Comparison of ENCODE assay signal across 8 cellular contexts in the genomic region with DNA sequence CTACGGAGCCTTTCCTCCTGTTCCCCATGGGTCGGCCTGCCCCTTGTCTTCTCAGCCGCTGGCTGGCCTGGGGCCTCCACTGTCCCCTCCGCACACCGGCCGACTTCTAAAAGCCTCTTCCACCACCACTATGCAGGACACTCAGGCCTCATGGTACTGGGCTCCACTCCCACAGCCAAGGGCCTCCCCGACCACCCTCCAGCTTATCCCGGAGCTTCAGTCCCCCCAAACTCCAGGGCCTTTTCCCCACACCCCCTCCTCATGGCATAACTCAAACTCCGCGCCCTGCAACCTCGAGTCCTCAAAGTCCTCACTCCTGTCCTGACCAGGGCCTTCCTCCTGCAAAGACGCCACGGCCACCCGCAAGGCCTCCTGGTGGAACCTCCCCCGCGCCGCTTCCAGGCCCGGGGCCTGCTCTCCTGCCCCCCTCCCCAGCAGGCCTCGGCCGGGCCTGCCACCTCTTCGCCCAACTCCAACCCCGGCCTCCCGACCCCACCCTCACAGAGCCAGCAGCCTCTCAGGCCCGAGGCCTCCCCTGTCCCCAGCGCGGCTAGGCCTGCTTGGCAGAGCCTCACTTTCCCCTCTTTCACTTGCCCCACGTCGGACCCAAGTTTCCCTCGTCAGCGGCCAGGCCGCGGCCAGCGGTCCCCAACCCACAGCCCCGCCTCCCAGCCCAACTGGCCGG. TPM values are rescaled to one million over a fixed set of nuclear protein-coding genes. Genes with fewer than 3 reads are reported as not detected.
DNase-seq lines count a peak whose midpoint lies in the region; ATAC-seq and TF ChIP-seq lines count a peak whose summit lies in the region.

No MANE protein-coding gene starts in this region.

- no peaks in the 10 kb centered on the region for H3K9me3 Mint-ChIP-seq in CD8-positive, alpha-beta T cell
- H3K9me3 Mint-ChIP-seq in HFFc6, result no peaks in the 10 kb centered on the region
- H3K9me3 Mint-ChIP-seq in T-helper 2 cell treated with Interferon-gamma antibody and Interleukin-4, amounts not matched to agents 5 μg/mL and 100 μg/mL, for 36 hours, result no peaks in the 10 kb centered on the region

- H3K27me3 ChIP-seq in CD8-positive, alpha-beta T cell (ENCODE audit: insufficient read depth, low read length), result no peaks in the 10 kb centered on the region
- H3K27me3 ChIP-seq in thymus (ENCODE audit: control insufficient read depth, insufficient read depth), result no peaks in the 10 kb centered on the region

- peaks cover 28% of the 10 kb centered on the region for H3K36me3 Mint-ChIP-seq in CD8-positive, alpha-beta T cell
- H3K36me3 Mint-ChIP-seq in HFFc6 (ENCODE audit: low read depth), result peaks cover 30% of the 10 kb centered on the region
- H3K36me3 Mint-ChIP-seq in T-helper 2 cell treated with Interferon-gamma antibody and Interleukin-4, amounts not matched to agents 5 μg/mL and 100 μg/mL, for 36 hours (ENCODE audit: low read depth), result peaks cover 34% of the 10 kb centered on the region

- H3K27ac Mint-ChIP-seq in CD8-positive, alpha-beta T cell, result peak overlapping the region; percentile 77
- H3K27ac Mint-ChIP-seq in HFFc6, result peak overlapping the region; percentile 98
- peak overlapping the region; percentile 97 for H3K27ac Mint-ChIP-seq in T-helper 2 cell treated with Interferon-gamma antibody and Interleukin-4, amounts not matched to agents 5 μg/mL and 100 μg/mL, for 36 hours

- H3K4me1 Mint-ChIP-seq in CD8-positive, alpha-beta T cell (ENCODE audit: low read depth), result peaks cover 40% of the 10 kb centered on the region
- H3K4me1 Mint-ChIP-seq in HFFc6 (ENCODE audit: low read depth), result peaks cover 43% of the 10 kb centered on the region
- peaks cover 34% of the 10 kb centered on the region for H3K4me1 Mint-ChIP-seq in T-helper 2 cell treated with Interferon-gamma antibody and Interleukin-4, amounts not matched to agents 5 μg/mL and 100 μg/mL, for 36 hours (ENCODE audit: low read depth)

- H3K9me3 ChIP-seq in CD8-positive, alpha-beta T cell (ENCODE audit: low read length), result no peaks in the 10 kb centered on the region
- no peaks in the 10 kb centered on the region for H3K9me3 ChIP-seq in thymus (ENCODE audit: control insufficient read depth)

- CTCF ChIA-PET in CD8-positive, alpha-beta T cell (lab: Charles Lee), result no interaction called here

- WGBS in thymus, result 12% methylated on average over 35 of the region's 35 CpGs

- H3K4me1 ChIP-seq in CD8-positive, alpha-beta T cell (ENCODE audit: insufficient read depth, low read length), result peaks cover 34% of the 10 kb centered on the region
- H3K4me1 ChIP-seq in thymus (ENCODE audit: control insufficient read depth, insufficient read depth, low read length), result peaks cover 19% of the 10 kb centered on the region

- peaks cover 11% of the 10 kb centered on the region for H3K36me3 ChIP-seq in CD8-positive, alpha-beta T cell (ENCODE audit: insufficient read depth, low read length)
- H3K36me3 ChIP-seq in thymus (ENCODE audit: control insufficient read depth, insufficient read depth), result peaks cover 12% of the 10 kb centered on the region

- no peak for TF ChIP-seq CTCF in CD8-positive, alpha-beta T cell (IDR thresholded peaks at IDR 0.05)
- no peak for TF ChIP-seq CTCF in HFFc6 (IDR thresholded peaks at IDR 0.05)
- TF ChIP-seq CTCF in epithelial cell of esophagus (IDR thresholded peaks at IDR 0.05; ENCODE audit: insufficient read depth, low read depth, low read length, missing control alignments), result no peak

- H3K4me3 ChIP-seq in CD8-positive, alpha-beta T cell (ENCODE audit: low read depth, low read length), result peak overlapping the region; percentile 88
- peak overlapping the region; percentile 99 for H3K4me3 ChIP-seq in epithelial cell of esophagus (ENCODE audit: low read length)
- H3K4me3 ChIP-seq in thymus (ENCODE audit: low read length), result peak overlapping the region; percentile 97

- peak overlapping the region; percentile 84 for H3K27ac ChIP-seq in CD8-positive, alpha-beta T cell (ENCODE audit: low read depth, low read length)
- peak overlapping the region; percentile 93 for H3K27ac ChIP-seq in thymus (ENCODE audit: low read depth)

- H3K4me3 Mint-ChIP-seq in CD8-positive, alpha-beta T cell, result peak overlapping the region; percentile 97
- H3K4me3 Mint-ChIP-seq in HFFc6, result peak overlapping the region; percentile 98
- H3K4me3 Mint-ChIP-seq in T-helper 2 cell treated with Interferon-gamma antibody and Interleukin-4, amounts not matched to agents 5 μg/mL and 100 μg/mL, for 36 hours, result peak overlapping the region; percentile 97

- POLR2A ChIA-PET in CD8-positive, alpha-beta T cell (lab: Charles Lee), result no interaction called here

- no peak for ATAC-seq in CD8-positive, alpha-beta T cell
- no peak for ATAC-seq in HG02588 (IDR thresholded peaks at IDR 0.05; ENCODE audit: unreplicated experiment)

- DNase-seq in CD8-positive, alpha-beta T cell, result peak in 2 of 7 experiments; percentile 19 to 27
- DNase-seq in HFFc6, result no peak
- no peak for DNase-seq in T-helper 2 cell treated with Interferon-gamma antibody and Interleukin-4, amounts not matched to agents 5 μg/mL and 100 μg/mL, for 36 hours (ENCODE audit: low spot score)
- peak; percentile 31 for DNase-seq in epithelial cell of esophagus (ENCODE audit: low read depth)
- DNase-seq in mucosa of gallbladder (ENCODE audit: low spot score), result peak; percentile 11
- DNase-seq in OCI-M2 (lab: John Stamatoyannopoulos, UW; ENCODE audit: unreplicated experiment), result no peak

- H3K27me3 Mint-ChIP-seq in CD8-positive, alpha-beta T cell (ENCODE audit: low read depth), result no peaks in the 10 kb centered on the region
- peaks cover 2% of the 10 kb centered on the region for H3K27me3 Mint-ChIP-seq in HFFc6 (ENCODE audit: insufficient read depth)
- no peaks in the 10 kb centered on the region for H3K27me3 Mint-ChIP-seq in T-helper 2 cell treated with Interferon-gamma antibody and Interleukin-4, amounts not matched to agents 5 μg/mL and 100 μg/mL, for 36 hours (ENCODE audit: low read depth)

- intact Hi-C loops in CD8-positive, alpha-beta T cell (cut with DNase I, micrococcal nuclease), result loop anchor here (1.0 to 5.0 kb wide), 4 partner anchors 47 to 615 kb away; a partner anchor contains a TSS

RNA-seq across cellular contexts. Expression of a gene that starts 1.9 kb away (rescaled TPM):
- total RNA-seq in CD8-positive, alpha-beta T cell, result 10 to 100 TPM; 25.5 to 27.1 TPM
- 100 to 1,000 TPM in 4 of 6 experiments, 10 to 100 TPM in 2; 93.9 to 118 (median 104) TPM for total RNA-seq in HFFc6 (2021; fragmentation: NEBNext Ultra II Directional; extraction: Animal tissue kit (Norgen Biotek cat#: 25700))
- 72.5 TPM for total RNA-seq in mucosa of gallbladder
- polyA plus RNA-seq in thymus, result 24.1 TPM

RNA-seq across cellular contexts. Expression of a gene that starts 1.9 kb away (rescaled TPM):
- 100 to 1,000 TPM; 100 to 118 TPM for total RNA-seq in CD8-positive, alpha-beta T cell
- 100 to 1,000 TPM; 211 to 274 (median 260) TPM for total RNA-seq in HFFc6 (2021; fragmentation: NEBNext Ultra II Directional; extraction: Animal tissue kit (Norgen Biotek cat#: 25700))
- total RNA-seq in mucosa of gallbladder, result 240 TPM
- polyA plus RNA-seq in thymus, result 507 TPM

RNA-seq across cellular contexts. Expression of a gene that starts 39.1 kb away (rescaled TPM):
- total RNA-seq in CD8-positive, alpha-beta T cell, result 10 to 100 TPM; 31.0 to 35.0 TPM
- 10 to 100 TPM; 14.8 to 17.2 (median 16.7) TPM for total RNA-seq in HFFc6 (2021; fragmentation: NEBNext Ultra II Directional; extraction: Animal tissue kit (Norgen Biotek cat#: 25700))
- 26.3 TPM for total RNA-seq in mucosa of gallbladder
- 10.0 TPM for polyA plus RNA-seq in thymus

RNA-seq across cellular contexts. Expression of a gene that starts 54.0 kb away (rescaled TPM):
- total RNA-seq in CD8-positive, alpha-beta T cell, result 1 to 10 TPM in 1 of 2 experiments, under 1 TPM in 1; 0.56 to 1.4 TPM
- total RNA-seq in HFFc6 (2021; fragmentation: NEBNext Ultra II Directional; extraction: Animal tissue kit (Norgen Biotek cat#: 25700)), result 10 to 100 TPM in 1 of 6 experiments, 1 to 10 TPM in 5; 3.8 to 10.9 (median 8.3) TPM
- 0.81 TPM for total RNA-seq in mucosa of gallbladder
- 2.6 TPM for polyA plus RNA-seq in thymus

Comparison
In these comparisons a context has a peak if more than half of its experiments do, and no peak if none do; other contexts are left out.
1. DNase-seq: peak in epithelial cell of esophagus (single experiment) and mucosa of gallbladder (single experiment); none in HFFc6 (single experiment), T-helper 2 cell treated with Interferon-gamma antibody and Interleukin-4, amounts not matched to agents 5 μg/mL and 100 μg/mL, for 36 hours (single experiment) and OCI-M2 (single experiment).
2. Peak in every context shown above with its lines, with median percentiles within 50 percentile points of each other: H3K4me3 ChIP-seq, H3K27ac Mint-ChIP-seq and H3K4me3 Mint-ChIP-seq.